ENCODE assay signal across 10 cellular contexts in genomic region chr5:149406203-149406978, GRCh38. TPM values are rescaled to one million over a fixed set of nuclear protein-coding genes. Genes with fewer than 3 reads are reported as not detected.
DNase-seq lines count a peak whose midpoint lies in the region; ATAC-seq and TF ChIP-seq lines count a peak whose summit lies in the region.
"Had no signal": no experiment of that assay in that cellular context is flagged by ENCODE, and none has a peak within 500 bp of the region (broad histone marks: within the 10 kb centered on the region; RNA-seq: fewer than 3 reads in every experiment).

No MANE protein-coding gene starts in this region.

- H3K36me3 ChIP-seq in HEK293 (ENCODE audit: control insufficient read depth in 2 of 2, insufficient read depth in 1 of 2, low read length in 2 of 2) (no peaks in the 10 kb centered on the region), stomach smooth muscle (ENCODE audit: control insufficient read depth in 2 of 2, insufficient read depth in 2 of 2, low read length in 2 of 2) (peaks cover 42 to 44% of the 10 kb centered on the region in 2 donors), HAP-1 (replicated peaks) (no peaks in the 10 kb centered on the region)

- H3K27ac ChIP-seq in HEK293 (ENCODE audit: extremely low read depth, low read depth, low read length) = no peak overlapping the region
- H3K27ac ChIP-seq in coronary artery = peak overlapping the region; percentile 94 to 95
- peak overlapping the region; percentile 100 for H3K27ac ChIP-seq in stomach smooth muscle (ENCODE audit: low read length)
- H3K27ac ChIP-seq: foreskin keratinocyte had no signal

- CTCF ChIA-PET in HEK293 (lab: Yijun Ruan, JAX) = interaction anchor here (0.6 to 1.5 kb wide), 4 partner anchors 24 to 40 kb away, joined by 3 to 5 read pairs (median 4); no protein-coding TSS in a partner anchor

- no peaks in the 10 kb centered on the region for H3K4me1 ChIP-seq in HEK293 (ENCODE audit: control insufficient read depth, insufficient read depth, low read length)
- H3K4me1 ChIP-seq in stomach smooth muscle (ENCODE audit: control insufficient read depth, insufficient read depth, low read length) = peaks cover 38% of the 10 kb centered on the region
- H3K4me1 ChIP-seq in HAP-1 = no peaks in the 10 kb centered on the region
- H3K4me1 ChIP-seq: foreskin keratinocyte had no signal

- POLR2A ChIA-PET in HEK293 (lab: Yijun Ruan, JAX) = interaction anchor here (1.5 kb wide), 1 partner anchor 35 kb away, joined by 4 read pairs; no protein-coding TSS in a partner anchor

- H3K27me3 ChIP-seq in stomach smooth muscle (ENCODE audit: control insufficient read depth in 1 of 2, insufficient read depth in 2 of 2, low read length in 2 of 2) (no peaks in the 10 kb centered on the region), HAP-1 (ENCODE audit: low read depth) (no peaks in the 10 kb centered on the region)

- H3K9me3 ChIP-seq in HEK293 (ENCODE audit: control insufficient read depth, insufficient read depth, low read depth, low read length) (no peaks in the 10 kb centered on the region), stomach smooth muscle (ENCODE audit: control insufficient read depth in 2 of 2, low read length in 2 of 2) (no peaks in the 10 kb centered on the region), HAP-1 (no peaks in the 10 kb centered on the region)

- no peak overlapping the region for H3K4me3 ChIP-seq in HEK293 (ENCODE audit: low read depth, low read length)
- peak overlapping the region; percentile 85 for H3K4me3 ChIP-seq in coronary artery
- H3K4me3 ChIP-seq in stomach smooth muscle (ENCODE audit: low read length in 2 of 2) = peak overlapping the region; percentile 93 to 100
- H3K4me3 ChIP-seq in HAP-1 = no peak overlapping the region

- ATAC-seq in left lobe of liver (peak; percentile 65), HG02623 (IDR thresholded peaks at IDR 0.05; ENCODE audit: unreplicated experiment) (no peak), GM21360 (IDR thresholded peaks at IDR 0.05; ENCODE audit: unreplicated experiment) (no peak)
- ATAC-seq: foreskin keratinocyte had no signal

- in situ Hi-C loops in HAP-1 (cut with MboI; ENCODE audit: low sequenced_read_pairs) = no loop called here

- H3K9ac ChIP-seq in stomach smooth muscle (ENCODE audit: low read length in 2 of 2) = peak overlapping the region; percentile 100

- TF ChIP-seq CTCF in HEK293 (tag by site-specific recombination; IDR thresholded peaks at IDR 0.05) (no peak), coronary artery (IDR thresholded peaks at IDR 0.05) (no peak)

- DNase-seq in coronary artery (ENCODE audit: low spot score) (peak; percentile 97), left lobe of liver (ENCODE audit: low spot score) (no peak), DMS153 (lab: John Stamatoyannopoulos, UW) (no peak), HAP-1 (ENCODE audit: low spot score in 2 of 2) (no peak)
- DNase-seq: foreskin keratinocyte had no signal

TF ChIP-seq in HEK293, 187 proteins besides CTCF, POLR2A, EP300 and RAD21:
- TF ChIP-seq ZNF561 (tag by site-specific recombination; IDR thresholded peaks at IDR 0.05; ENCODE audit: borderline replicate concordance) (no peak), GLIS1 (tag by site-specific recombination; IDR thresholded peaks at IDR 0.05) (peak; percentile 81), KLF1 (tag by site-specific recombination; IDR thresholded peaks at IDR 0.05) (no peak), ZNF350 (tag by site-specific recombination; IDR thresholded peaks at IDR 0.05) (no peak), ZNF623 (tag by site-specific recombination; IDR thresholded peaks at IDR 0.05) (0 out of 2 replicates have a peak, but pooled peaks have one; percentile 3), ZNF302 (tag by site-specific recombination; IDR thresholded peaks at IDR 0.05; ENCODE audit: low read depth) (no peak), EGR2 (tag by site-specific recombination; IDR thresholded peaks at IDR 0.05; ENCODE audit: low read depth) (peak; percentile 78), ZNF362 (tag by site-specific recombination; IDR thresholded peaks at IDR 0.05) (no peak), ZNF513 (tag by site-specific recombination; IDR thresholded peaks at IDR 0.05) (peak; percentile 63), MEIS1 (CRISPR knock-in tag; IDR thresholded peaks at IDR 0.05; ENCODE audit: borderline replicate concordance) (no peak), ZNF398 (tag by site-specific recombination; IDR thresholded peaks at IDR 0.05) (peak; percentile 61), ZNF132 (tag by site-specific recombination; IDR thresholded peaks at IDR 0.05; ENCODE audit: borderline replicate concordance) (no peak), ZFHX2 (tag by site-specific recombination; conservative IDR thresholded peaks at IDR 0.05) (peak; percentile 70), ZNF830 (tag by site-specific recombination; IDR thresholded peaks at IDR 0.05; ENCODE audit: low read depth) (no peak), ZNF23 (tag by site-specific recombination; IDR thresholded peaks at IDR 0.05; ENCODE audit: borderline replicate concordance) (no peak), HIC1 (tag by site-specific recombination; IDR thresholded peaks at IDR 0.05) (no peak), ZNF221 (tag by site-specific recombination; IDR thresholded peaks at IDR 0.05; ENCODE audit: borderline replicate concordance) (no peak), GFI1B (tag by site-specific recombination; IDR thresholded peaks at IDR 0.05) (no peak), ZNF621 (tag by site-specific recombination; IDR thresholded peaks at IDR 0.05) (no peak), ZNF311 (tag by site-specific recombination; IDR thresholded peaks at IDR 0.05; ENCODE audit: borderline replicate concordance) (no peak), ZNF571 (tag by site-specific recombination; IDR thresholded peaks at IDR 0.05) (no peak), ZNF549 (tag by site-specific recombination; IDR thresholded peaks at IDR 0.05) (no peak), ZNF48 (tag by site-specific recombination; IDR thresholded peaks at IDR 0.05) (no peak)
TF ChIP-seq in HEK293: peak in this region for 6.

RNA-seq across cellular contexts. Expression of gene IL17B, which starts 27.3 kb away (rescaled TPM):
- not detected for total RNA-seq in left lobe of liver
- total RNA-seq: activated CD8-positive, alpha-beta memory T cell treated with anti-CD3 and anti-CD28 coated beads for 36 hours; foreskin keratinocyte had no signal

RNA-seq across cellular contexts. Expression of gene PCYOX1L, which starts 48.5 kb away (rescaled TPM):
- 0.93 TPM for total RNA-seq in left lobe of liver

Comparison
In these comparisons a context has a peak if more than half of its experiments do, and no peak if none do; other contexts are left out.
1. H3K4me3 ChIP-seq: peak in coronary artery (single experiment) and stomach smooth muscle (2 of 2); none in HEK293 (single experiment) and HAP-1 (single experiment).